Comparison of ENCODE assay signal across 10 cellular contexts in genomic region chr2:172725284-172725683, GRCh38. TPM values are rescaled to one million over a fixed set of nuclear protein-coding genes. Genes with fewer than 3 reads are reported as not detected.
"Had no signal": no experiment of that assay in that cellular context is flagged by ENCODE, and none has a peak within 500 bp of the region (broad histone marks: within the 10 kb centered on the region; RNA-seq: fewer than 3 reads in every experiment).

No MANE protein-coding gene starts in this region.

- DNase-seq: H9, HCEC 1CT, KG1 had no signal

- H3K36me3 Mint-ChIP-seq: IgD-negative memory B cell had no signal

- FAIRE-seq: H1, H54, HTR-8/SVneo had no signal

- H3K27ac Mint-ChIP-seq: IgD-negative memory B cell had no signal

- H3K4me3 Mint-ChIP-seq: GM23338, H9, IgD-negative memory B cell had no signal

- H3K4me3 ChIP-seq: GM23338 had no signal

- H3K4me1 Mint-ChIP-seq: IgD-negative memory B cell had no signal

- H3K4me2 ChIP-seq: GM23338 had no signal

- H3K9me3 Mint-ChIP-seq: GM23338, H9 had no signal

- H3K27ac ChIP-seq: HL-60 had no signal

RNA-seq across cellular contexts. Expression of gene RAPGEF4, which starts 10.4 kb away (rescaled TPM):
- total RNA-seq: HT-29 had no signal
- polyA plus RNA-seq: IgD-negative memory B cell had no signal
